Comparison of ENCODE assay signal across 9 cellular contexts in the genomic region with DNA sequence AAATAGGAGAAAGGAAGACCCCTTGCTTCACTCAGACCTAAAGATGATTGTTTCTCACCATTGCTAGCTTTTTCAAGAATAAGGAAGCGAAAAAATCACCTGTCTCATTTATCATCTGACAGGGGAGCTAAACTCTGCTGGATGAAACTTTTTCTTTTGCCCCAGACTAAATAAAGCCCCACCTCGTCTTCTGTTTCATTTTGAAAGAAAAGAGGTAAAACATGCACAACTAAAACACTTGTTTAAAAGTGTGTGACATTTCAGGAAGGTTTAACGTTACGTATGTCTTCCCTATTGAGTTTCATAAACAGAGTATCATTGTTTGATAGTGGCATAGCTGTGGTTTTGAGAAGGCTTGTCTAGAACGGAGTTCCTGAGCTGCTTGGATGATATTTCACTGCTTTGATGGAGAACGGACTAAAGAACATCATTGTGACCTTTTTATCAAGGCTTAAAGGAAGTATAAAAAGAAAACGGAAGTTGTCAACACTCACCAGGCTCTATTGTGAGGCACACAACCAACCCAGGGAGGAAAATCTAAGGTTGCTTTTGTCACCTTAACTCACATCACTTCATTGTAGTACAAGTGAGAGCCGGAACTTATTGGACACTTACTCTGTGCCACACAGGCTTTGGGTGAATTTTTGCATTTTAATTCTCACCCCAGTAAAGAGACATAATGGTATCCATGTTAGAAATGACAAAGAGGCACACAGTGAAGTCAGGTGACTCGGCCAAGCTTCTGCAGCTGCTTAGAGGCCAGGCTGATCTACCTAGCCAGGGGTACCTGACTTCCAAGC. TPM values are rescaled to one million over a fixed set of nuclear protein-coding genes. Genes with fewer than 3 reads are reported as not detected.
A peak's percentile ranks its signal among the peaks of the same experiment; 100 is the strongest.
DNase-seq lines count a peak whose midpoint lies in the region; ATAC-seq and TF ChIP-seq lines count a peak whose summit lies in the region.
"Had no signal": no experiment of that assay in that cellular context is flagged by ENCODE, and none has a peak within 500 bp of the region (broad histone marks: within the 10 kb centered on the region; RNA-seq: fewer than 3 reads in every experiment).

No MANE protein-coding gene starts in this region.

- no peak overlapping the region for H3K9ac ChIP-seq in subcutaneous abdominal adipose tissue (ENCODE audit: low read length in 5 of 5)

- intact Hi-C loops in breast epithelium (cut with DNase I; ENCODE audit: low total_unique reads) (no loop called here), MCF 10A (cut with micrococcal nuclease) (no loop called here)

- H3K9me3 Mint-ChIP-seq in MCF 10A (ENCODE audit: unreplicated experiment): no peaks in the 10 kb centered on the region

- H3K4me3 ChIP-seq in breast epithelium (peak overlapping the region in 2 of 3 donors; percentile 3 to 48), subcutaneous abdominal adipose tissue (ENCODE audit: low read depth in 1 of 5, low read length in 5 of 5) (no peak overlapping the region)

- H3K36me3 ChIP-seq in breast epithelium (no peaks in the 10 kb centered on the region), subcutaneous abdominal adipose tissue (ENCODE audit: control insufficient read depth in 5 of 5, insufficient read depth in 5 of 5, low read length in 5 of 5) (peaks cover 0 to under 1% (median 0%) of the 10 kb centered on the region in 5 donors)

- no TSS peak for BruUV-seq in MCF 10A (replicated peaks; lab: Mats Ljungman, UMichigan)

- DNase-seq in breast epithelium (ENCODE audit: low spot score in 2 of 2) (no peak), MCF 10A (ENCODE audit: unreplicated experiment) (no peak), SIG-M5 treated with dmso at 0.1 percent for 504 hours (lab: John Stamatoyannopoulos, UW; ENCODE audit: unreplicated experiment) (no peak), HCEC 1CT (no peak)
- peak; percentile 30 for DNase-seq in activated naive CD4-positive, alpha-beta T cell treated with anti-CD3 and anti-CD28 coated beads, Interleukin-2, amount 50 U/mL, for 16 hours

- H3K27me3 Mint-ChIP-seq in MCF 10A (ENCODE audit: insufficient read depth, unreplicated experiment): no peaks in the 10 kb centered on the region

- H3K4me3 Mint-ChIP-seq in MCF 10A (ENCODE audit: unreplicated experiment): no peak overlapping the region

- no peaks in the 10 kb centered on the region for H3K36me3 Mint-ChIP-seq in MCF 10A (ENCODE audit: insufficient read depth, unreplicated experiment)

- H3K4me1 ChIP-seq in breast epithelium: peaks cover 0 to 18% of the 10 kb centered on the region in 2 donors
- peaks cover 2 to 27% (median 15%) of the 10 kb centered on the region in 5 donors for H3K4me1 ChIP-seq in subcutaneous abdominal adipose tissue (ENCODE audit: control insufficient read depth in 5 of 5, insufficient read depth in 5 of 5, low read length in 5 of 5)

- ATAC-seq in HG03064 (IDR thresholded peaks at IDR 0.05; ENCODE audit: low read depth, unreplicated experiment) (peak; percentile 73), GM21381 (IDR thresholded peaks at IDR 0.05; ENCODE audit: unreplicated experiment) (no peak)

- H3K9me3 ChIP-seq in breast epithelium (no peaks in the 10 kb centered on the region), subcutaneous abdominal adipose tissue (ENCODE audit: control insufficient read depth in 5 of 5, low read length in 5 of 5) (no peaks in the 10 kb centered on the region)

- H3K27ac ChIP-seq in breast epithelium (peak overlapping the region; percentile 90 to 93), subcutaneous abdominal adipose tissue (ENCODE audit: low read depth, low read length) (peak overlapping the region; percentile 33)
- H3K27ac ChIP-seq: VCaP had no signal

- TF ChIP-seq CTCF in breast epithelium (IDR thresholded peaks at IDR 0.05): no peak
- TF ChIP-seq CTCF in MCF 10A (IDR thresholded peaks at IDR 0.05; ENCODE audit: unreplicated experiment): no peak

- no peaks in the 10 kb centered on the region for H3K27me3 ChIP-seq in breast epithelium
- no peaks in the 10 kb centered on the region for H3K27me3 ChIP-seq in subcutaneous abdominal adipose tissue (ENCODE audit: control insufficient read depth in 5 of 5, insufficient read depth in 4 of 5, low read length in 5 of 5)

- TF ChIP-seq POLR2A in breast epithelium (IDR thresholded peaks at IDR 0.05): no peak

- CTCF ChIA-PET in MCF 10A (lab: Yijun Ruan, JAX): interaction anchor here (0.6 to 1.1 kb wide), 4 partner anchors 11 to 1251 kb away, joined by 3 to 5 read pairs (median 4); no protein-coding TSS in a partner anchor

- no peak overlapping the region for H3K27ac Mint-ChIP-seq in MCF 10A (ENCODE audit: low read depth, unreplicated experiment)

- POLR2A ChIA-PET in MCF 10A (lab: Yijun Ruan, JAX): interaction anchor here (0.6 to 2.2 kb wide), 5 partner anchors 12 to 215 kb away, joined by 3 to 6 read pairs (median 3); no protein-coding TSS in a partner anchor

- H3K4me1 Mint-ChIP-seq in MCF 10A (ENCODE audit: insufficient read depth, unreplicated experiment): no peaks in the 10 kb centered on the region

RNA-seq across cellular contexts. Expression of gene TSHZ2, which starts 29.5 kb away (rescaled TPM):
- total RNA-seq in breast epithelium (100 to 1,000 TPM in 1 of 3 donors, 10 to 100 TPM in 2; 31.7 to 106 (median 59.6) TPM), MCF 10A (2022) (1.6 and 2.3 TPM in 2 replicates)

Comparison
In these comparisons a context has a peak if more than half of its experiments do, and no peak if none do; other contexts are left out.
1. H3K4me3 ChIP-seq: peak in breast epithelium (2 of 3); none in subcutaneous abdominal adipose tissue (0 of 5).